21 cellular contexts compared by ENCODE assay signal in the genomic region with DNA sequence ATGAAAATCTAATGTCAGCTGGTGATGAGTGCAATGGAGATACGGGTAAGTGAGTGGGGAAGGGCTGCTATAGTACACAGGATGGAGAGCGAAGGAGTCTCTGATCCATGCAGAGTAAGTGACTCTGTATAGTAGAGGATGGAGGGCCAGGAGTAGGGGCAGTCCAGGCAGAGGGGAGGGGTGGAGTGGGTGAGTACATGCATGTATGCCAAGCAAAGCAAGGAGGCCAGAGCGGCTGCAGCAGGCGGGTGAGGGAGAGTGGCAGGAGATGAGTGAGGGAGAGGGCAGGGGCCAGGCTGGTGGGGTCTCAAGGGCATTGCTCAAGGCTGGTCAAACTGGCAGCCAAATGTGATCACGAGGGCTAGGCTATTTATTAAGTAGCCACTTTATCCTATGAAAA.
"Had no signal": no experiment of that assay in that cellular context is flagged by ENCODE, and none has a peak within 500 bp of the region (broad histone marks: within the 10 kb centered on the region; RNA-seq: fewer than 3 reads in every experiment).

No MANE protein-coding gene starts in this region.

- DNase-seq: dorsolateral prefrontal cortex; effector CD4-positive, alpha-beta T cell; head of caudate nucleus; hippocampal formation; left colon; midbrain; naive thymus-derived CD4-positive, alpha-beta T cell; spleen; stimulated activated CD4-positive, alpha-beta T cell treated with anti-CD3 and anti-CD28 coated beads, Interleukin-4, amount 100 ng/mL, for 4 hours; stimulated activated naive B cell treated with anti-CD40 and anti-IgM and Interleukin-4, amounts not matched to agents 10 μg/mL and 1 μg/mL and 100 μg/mL, for 72 hours; transverse colon had no signal

- H3K9me3 ChIP-seq: spleen, suprapubic skin, transverse colon, vagina had no signal

- H3K9me3 Mint-ChIP-seq: memory B cell; naive thymus-derived CD4-positive, alpha-beta T cell; nephron; neural progenitor cell; stimulated activated naive B cell treated with anti-CD40 and anti-IgM and Interleukin-4, amounts not matched to agents 10 μg/mL and 1 μg/mL and 100 μg/mL, for 72 hours; stimulated activated naive CD8-positive, alpha-beta T cell treated with anti-CD3 and anti-CD28 coated beads, Interleukin-15, Interleukin-2, amounts not matched to agents 100 ng/mL and 50 ng/mL, for 24 hours had no signal

- H3K27me3 ChIP-seq: dorsolateral prefrontal cortex, neural progenitor cell, spleen, suprapubic skin, transverse colon, vagina had no signal

- H3K36me3 ChIP-seq: neural progenitor cell, transverse colon, vagina had no signal

- H3K4me3 ChIP-seq: dorsolateral prefrontal cortex, lung, neural progenitor cell, skin epidermis, spleen, suprapubic skin, transverse colon, vagina had no signal

- H3K27ac ChIP-seq: dorsolateral prefrontal cortex, neural progenitor cell, parathyroid adenoma, skin epidermis, spleen, suprapubic skin, transverse colon, vagina had no signal

- H3K4me1 ChIP-seq: spleen, suprapubic skin, vagina had no signal

- H3K27ac Mint-ChIP-seq: memory B cell; nephron; neural progenitor cell; progenitor cell of endocrine pancreas; stimulated activated naive B cell treated with anti-CD40 and anti-IgM and Interleukin-4, amounts not matched to agents 10 μg/mL and 1 μg/mL and 100 μg/mL, for 72 hours; stimulated activated naive CD8-positive, alpha-beta T cell treated with anti-CD3 and anti-CD28 coated beads, Interleukin-15, Interleukin-2, amounts not matched to agents 100 ng/mL and 50 ng/mL, for 24 hours had no signal

- ATAC-seq: left colon; naive thymus-derived CD4-positive, alpha-beta T cell; stimulated activated naive B cell treated with anti-CD40 and anti-IgM and Interleukin-4, amounts not matched to agents 10 μg/mL and 1 μg/mL and 100 μg/mL, for 72 hours had no signal

- H3K4me3 Mint-ChIP-seq: memory B cell; naive thymus-derived CD4-positive, alpha-beta T cell; nephron; neural progenitor cell; stimulated activated naive B cell treated with anti-CD40 and anti-IgM and Interleukin-4, amounts not matched to agents 10 μg/mL and 1 μg/mL and 100 μg/mL, for 72 hours; stimulated activated naive CD8-positive, alpha-beta T cell treated with anti-CD3 and anti-CD28 coated beads, Interleukin-15, Interleukin-2, amounts not matched to agents 100 ng/mL and 50 ng/mL, for 24 hours had no signal

- H3K4me1 Mint-ChIP-seq: stimulated activated naive B cell treated with anti-CD40 and anti-IgM and Interleukin-4, amounts not matched to agents 10 μg/mL and 1 μg/mL and 100 μg/mL, for 72 hours had no signal
